10 cellular contexts compared by ENCODE assay signal in the genomic region with DNA sequence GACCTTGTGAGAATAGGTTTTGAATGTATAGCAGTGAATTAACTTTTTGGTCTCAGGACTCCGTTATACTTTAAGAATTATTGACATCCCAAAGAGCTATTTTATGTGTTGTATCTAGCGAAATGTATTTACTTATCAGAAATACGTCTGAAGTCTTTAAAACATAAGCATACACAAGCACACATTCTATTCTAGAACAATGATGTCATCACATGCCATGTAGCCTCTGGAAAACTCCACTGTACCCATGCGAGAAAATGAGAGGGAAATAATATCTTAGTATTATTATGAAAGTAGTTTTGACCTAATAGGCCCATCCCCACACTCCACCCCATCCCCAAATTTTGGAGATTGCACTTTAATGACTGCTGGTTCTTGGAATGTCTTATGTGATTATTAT. TPM values are rescaled to one million over a fixed set of nuclear protein-coding genes. Genes with fewer than 3 reads are reported as not detected.
A peak's percentile ranks its signal among the peaks of the same experiment; 100 is the strongest.
DNase-seq lines count a peak whose midpoint lies in the region; ATAC-seq and TF ChIP-seq lines count a peak whose summit lies in the region.
"Had no signal": no experiment of that assay in that cellular context is flagged by ENCODE, and none has a peak within 500 bp of the region (broad histone marks: within the 10 kb centered on the region; RNA-seq: fewer than 3 reads in every experiment).

No MANE protein-coding gene starts in this region.

- H3K27ac ChIP-seq in RWPE2 (ENCODE audit: poor library complexity, severe bottlenecking) (no peak overlapping the region), esophagus muscularis mucosa (replicated peaks in 1 of 4) (peak overlapping the region; percentile 94 to 97 (median 96)), parathyroid adenoma (no peak overlapping the region)

- no peak overlapping the region for H2AFZ ChIP-seq in parathyroid adenoma

- 54% methylated on average over 4 of the region's 4 CpGs for WGBS in esophagus muscularis mucosa

- peak overlapping the region; percentile 90 for H3K4me2 ChIP-seq in parathyroid adenoma (ENCODE audit: low read length)

- intact Hi-C loops in esophagus muscularis mucosa (cut with DNase I) = no loop called here

- DNase-seq in ELR (ENCODE audit: low read depth) (peak; percentile 40), RWPE2 (ENCODE audit: low spot score) (no peak), esophagus muscularis mucosa (ENCODE audit: extremely low spot score) (no peak), GM19240 (ENCODE audit: insufficient read length, low spot score) (no peak), GDM1 (lab: John Stamatoyannopoulos, UW) (no peak), SIG-M5 (lab: John Stamatoyannopoulos, UW) (no peak)
- DNase-seq: adrenal gland, NCI-H1048 had no signal

- no peak overlapping the region for H3K9ac ChIP-seq in parathyroid adenoma

- TF ChIP-seq POLR2A in esophagus muscularis mucosa (IDR thresholded peaks at IDR 0.05; ENCODE audit: low read depth) = no peak

- TF ChIP-seq CTCF in RWPE2 (IDR thresholded peaks at IDR 0.05; ENCODE audit: poor library complexity, severe bottlenecking) (no peak), esophagus muscularis mucosa (IDR thresholded peaks at IDR 0.05) (no peak), parathyroid adenoma (IDR thresholded peaks at IDR 0.05) (no peak)

- H3K4me3 ChIP-seq in RWPE2 (ENCODE audit: severe bottlenecking) = peak overlapping the region; percentile 93
- peak overlapping the region; percentile 73 to 95 (median 89) for H3K4me3 ChIP-seq in esophagus muscularis mucosa
- H3K4me3 ChIP-seq in parathyroid adenoma (ENCODE audit: low read depth, low read length) = peak overlapping the region; percentile 96

- ATAC-seq in RWPE2 (ENCODE audit: low read depth) = no peak
- no peak for ATAC-seq in esophagus mucosa

- no peaks in the 10 kb centered on the region for H3K79me2 ChIP-seq in parathyroid adenoma

- H3K9me3 ChIP-seq in RWPE2 (ENCODE audit: severe bottlenecking) (no peaks in the 10 kb centered on the region), esophagus muscularis mucosa (no peaks in the 10 kb centered on the region), parathyroid adenoma (ENCODE audit: control insufficient read depth, low read length) (no peaks in the 10 kb centered on the region)
- H3K9me3 ChIP-seq: adrenal gland had no signal

- H3K27me3 ChIP-seq in RWPE2 (ENCODE audit: insufficient read depth, poor library complexity, severe bottlenecking) (no peaks in the 10 kb centered on the region), esophagus muscularis mucosa (no peaks in the 10 kb centered on the region), parathyroid adenoma (ENCODE audit: control insufficient read depth, insufficient read depth, low read length) (no peaks in the 10 kb centered on the region)
- H3K27me3 ChIP-seq: adrenal gland had no signal

- H3K36me3 ChIP-seq in RWPE2 (ENCODE audit: low read depth) (peaks cover 53% of the 10 kb centered on the region), esophagus muscularis mucosa (peaks cover 31 to 43% (median 37%) of the 10 kb centered on the region in 4 donors), parathyroid adenoma (ENCODE audit: control insufficient read depth, insufficient read depth, low read length) (no peaks in the 10 kb centered on the region)

- peaks cover 15% of the 10 kb centered on the region for H3K4me1 ChIP-seq in RWPE2 (ENCODE audit: insufficient read depth, poor library complexity, severe bottlenecking)
- peaks cover 11 to 47% (median 41%) of the 10 kb centered on the region in 4 donors for H3K4me1 ChIP-seq in esophagus muscularis mucosa
- H3K4me1 ChIP-seq in parathyroid adenoma = peaks cover 3% of the 10 kb centered on the region

- no peak for TF ChIP-seq EP300 in esophagus muscularis mucosa (IDR thresholded peaks at IDR 0.05)

RNA-seq across cellular contexts. Expression of a gene that starts 1.5 kb away (rescaled TPM):
- total RNA-seq in esophagus muscularis mucosa (100 to 1,000 TPM; 133 to 799 (median 379) TPM), esophagus mucosa (35.3 TPM)

Comparison
In these comparisons a context has a peak if more than half of its experiments do, and no peak if none do; other contexts are left out.
1. H3K27ac ChIP-seq: peak in esophagus muscularis mucosa (4 of 4); none in RWPE2 (single experiment) and parathyroid adenoma (single experiment).
2. Peak in every context shown above with its lines, with median percentiles within 50 percentile points of each other: H3K4me3 ChIP-seq.